Comparison of ENCODE assay signal across 1 cellular context in the genomic region with DNA sequence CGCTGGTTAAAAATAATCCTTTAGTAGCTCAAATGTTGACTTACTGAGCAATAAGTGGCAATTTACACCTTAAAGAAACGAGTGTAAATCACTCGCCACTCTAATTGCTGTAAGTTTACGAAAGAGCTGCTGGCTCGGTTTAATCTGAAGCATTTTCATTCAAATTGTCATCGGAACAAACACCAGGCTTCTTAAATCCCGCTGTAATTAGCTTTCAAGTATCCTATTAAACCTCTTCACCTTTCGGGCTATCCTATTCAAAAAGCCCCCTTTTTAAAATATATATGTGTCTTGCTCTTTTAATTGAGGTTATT.
TF ChIP-seq lines count a peak whose summit lies in the region.

No MANE protein-coding gene starts in this region.

TF ChIP-seq in GM23338, 12 proteins besides CTCF, POLR2A, EP300 and RAD21 (continued from another document):
- TF ChIP-seq REST (IDR thresholded peaks at IDR 0.05; ENCODE audit: unreplicated experiment): no peak
- peak; percentile 30; the same call in 1 of the 2 replicates for TF ChIP-seq NANOG (IDR thresholded peaks at IDR 0.05; ENCODE audit: borderline replicate concordance)
- TF ChIP-seq, protein P1, sequence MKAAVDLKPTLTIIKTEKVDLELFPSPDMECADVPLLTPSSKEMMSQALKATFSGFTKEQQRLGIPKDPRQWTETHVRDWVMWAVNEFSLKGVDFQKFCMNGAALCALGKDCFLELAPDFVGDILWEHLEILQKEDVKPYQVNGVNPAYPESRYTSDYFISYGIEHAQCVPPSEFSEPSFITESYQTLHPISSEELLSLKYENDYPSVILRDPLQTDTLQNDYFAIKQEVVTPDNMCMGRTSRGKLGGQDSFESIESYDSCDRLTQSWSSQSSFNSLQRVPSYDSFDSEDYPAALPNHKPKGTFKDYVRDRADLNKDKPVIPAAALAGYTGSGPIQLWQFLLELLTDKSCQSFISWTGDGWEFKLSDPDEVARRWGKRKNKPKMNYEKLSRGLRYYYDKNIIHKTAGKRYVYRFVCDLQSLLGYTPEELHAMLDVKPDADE (IDR thresholded peaks at IDR 0.05): no peak
